In the genomic region with DNA sequence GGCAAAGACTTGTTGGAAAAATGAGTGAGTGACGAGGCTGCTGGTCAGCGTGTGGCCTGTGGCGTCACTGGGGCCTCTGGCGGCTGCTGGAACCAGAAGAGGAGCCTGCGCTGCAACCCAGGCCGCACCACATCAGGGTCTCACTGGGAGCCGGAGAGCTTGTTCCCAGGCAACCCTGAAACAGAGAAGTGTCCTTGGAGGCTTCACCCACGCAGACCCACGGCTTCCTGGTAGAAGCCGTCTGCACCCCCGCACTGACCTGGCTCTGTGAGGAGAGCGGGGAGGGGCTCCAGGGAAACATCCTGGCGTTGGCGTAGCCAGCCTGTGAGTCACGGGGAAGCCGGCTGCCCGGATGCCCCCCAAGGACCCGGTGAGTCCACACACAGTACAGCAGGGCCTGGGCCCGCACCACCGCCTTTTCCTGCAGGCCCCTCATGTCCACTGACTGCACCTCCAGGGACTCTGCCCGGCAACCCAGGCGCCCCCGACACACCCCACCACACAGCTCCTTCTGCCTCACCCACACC, we compare ENCODE assay signal across 1 cellular context.
TF ChIP-seq lines count a peak whose summit lies in the region.

No MANE protein-coding gene starts in this region.

TF ChIP-seq in SK-N-SH, 30 proteins besides CTCF, POLR2A, EP300 and RAD21 (continued from another document):
- TF ChIP-seq TCF12 (IDR thresholded peaks at IDR 0.05) (peak; percentile 25; the same call in 1 of the 2 replicates), EZH2phosphoT487 (IDR thresholded peaks at IDR 0.05; ENCODE audit: borderline replicate concordance, low read depth) (no peak), FOXM1 (IDR thresholded peaks at IDR 0.05; ENCODE audit: low read depth) (no peak), USF2 (IDR thresholded peaks at IDR 0.05; ENCODE audit: borderline replicate concordance, low read depth, low read length) (no peak)
TF ChIP-seq in SK-N-SH: peak in this region for 2.
